In genomic region chr20:18431206-18431605, GRCh38 we compare ENCODE assay signal across 19 cellular contexts. TPM values are rescaled to one million over a fixed set of nuclear protein-coding genes. Genes with fewer than 3 reads are reported as not detected.
DNase-seq lines count a peak whose midpoint lies in the region; ATAC-seq and TF ChIP-seq lines count a peak whose summit lies in the region.
"Had no signal": no experiment of that assay in that cellular context is flagged by ENCODE, and none has a peak within 500 bp of the region (broad histone marks: within the 10 kb centered on the region; RNA-seq: fewer than 3 reads in every experiment).

No MANE protein-coding gene starts in this region.

- peak; percentile 43 for ATAC-seq in left lobe of liver
- ATAC-seq in HG02759 (IDR thresholded peaks at IDR 0.05; ENCODE audit: unreplicated experiment): no peak

- WGBS in thyroid gland, 2 donors: 47% methylated on average over 6 of the region's 6 CpGs

- DNase-seq in cardiac muscle cell (ENCODE audit: low read depth in 1 of 2, low spot score in 1 of 2) (peak in 1 of 2 donors; percentile 81), cardiac septum (ENCODE audit: low spot score) (no peak), epithelial cell of esophagus (ENCODE audit: low read depth) (no peak), left lobe of liver (ENCODE audit: low spot score) (no peak), thyroid gland (peak; percentile 70 to 81), coronary artery (ENCODE audit: low spot score) (no peak), NCI-H526 treated with DMSO at 0.1 percent for 48 hours (lab: John Stamatoyannopoulos, UW) (no peak)
- DNase-seq: BE2C; CD4-positive, CD25-positive, alpha-beta regulatory T cell; EL; GOT3; NCI-H1417; NCI-H187; NCI-H2107; NCI-H2227 treated with DMSO at 0.1 percent for 48 hours; NCI-H524; PC-9 had no signal

- H3K4me3 ChIP-seq in cardiac muscle cell (no peak overlapping the region), epithelial cell of esophagus (ENCODE audit: low read length) (no peak overlapping the region), thyroid gland (replicated peaks in 1 of 3) (no peak overlapping the region), coronary artery (no peak overlapping the region)
- H3K4me3 ChIP-seq: PC-9 had no signal

- no peaks in the 10 kb centered on the region for H3K36me3 ChIP-seq in cardiac muscle cell
- H3K36me3 ChIP-seq in thyroid gland: no peaks in the 10 kb centered on the region
- H3K36me3 ChIP-seq: BE2C had no signal

- H3K9me3 ChIP-seq in cardiac muscle cell (ENCODE audit: low read depth): no peaks in the 10 kb centered on the region
- no peaks in the 10 kb centered on the region for H3K9me3 ChIP-seq in thyroid gland
- H3K9me3 ChIP-seq: BE2C had no signal

- H3K27ac ChIP-seq in cardiac muscle cell (no peak overlapping the region), thyroid gland (peak overlapping the region; percentile 92 to 98 (median 93)), coronary artery (no peak overlapping the region)
- H3K27ac ChIP-seq: PC-9, RWPE1 had no signal

- H3K27me3 ChIP-seq in cardiac muscle cell (no peaks in the 10 kb centered on the region), thyroid gland (no peaks in the 10 kb centered on the region)
- H3K27me3 ChIP-seq: BE2C had no signal

- TF ChIP-seq CTCF in cardiac muscle cell (IDR thresholded peaks at IDR 0.05; ENCODE audit: low read depth, low read length) (peak; percentile 9), epithelial cell of esophagus (IDR thresholded peaks at IDR 0.05; ENCODE audit: insufficient read depth, low read depth, low read length, missing control alignments) (peak; percentile 2), thyroid gland (IDR thresholded peaks at IDR 0.05) (peak in 5 of 6 experiments; percentile 6 to 75 (median 30)), coronary artery (IDR thresholded peaks at IDR 0.05) (no peak)

- TF ChIP-seq POLR2A in thyroid gland (IDR thresholded peaks at IDR 0.05): peak in 1 of 2 donors; percentile 26

- intact Hi-C loops in cardiac septum (cut with DNase I) (no loop called here), thyroid gland (cut with DNase I) (no loop called here)

- H3K4me1 ChIP-seq in cardiac muscle cell (ENCODE audit: low read depth) (peaks cover 16% of the 10 kb centered on the region), thyroid gland (peaks cover 32 to 35% of the 10 kb centered on the region in 2 donors)
- H3K4me1 ChIP-seq: BE2C had no signal

RNA-seq across cellular contexts. Expression of gene DZANK1, which starts 35.6 kb away (rescaled TPM):
- total RNA-seq in cardiac muscle cell (2.1 and 2.5 TPM in 2 replicates), cardiac septum (0.38 TPM), left lobe of liver (0.55 TPM), thyroid gland (10 to 100 TPM in 1 of 4 donors, 1 to 10 TPM in 3; 6.7 to 10.6 (median 8.5) TPM)
- 2.4 and 2.7 TPM in 2 replicates for polyA plus RNA-seq in cardiac muscle cell

RNA-seq across cellular contexts. Expression of gene POLR3F, which starts 36.0 kb away (rescaled TPM):
- total RNA-seq in cardiac muscle cell: 9.7 and 12.6 TPM in 2 replicates
- polyA plus RNA-seq in cardiac muscle cell: 14.9 and 27.8 TPM in 2 replicates
- total RNA-seq in cardiac septum: 7.2 TPM
- 3.1 TPM for total RNA-seq in left lobe of liver
- 10 to 100 TPM; 10.2 to 18.1 (median 13.9) TPM for total RNA-seq in thyroid gland

Comparison
In these comparisons a context has a peak if more than half of its experiments do, and no peak if none do; other contexts are left out.
1. DNase-seq: peak in thyroid gland (2 of 2); none in cardiac septum (single experiment), epithelial cell of esophagus (single experiment), left lobe of liver (single experiment), coronary artery (single experiment) and NCI-H526 treated with DMSO at 0.1 percent for 48 hours (single experiment).
2. H3K27ac ChIP-seq: peak in thyroid gland (3 of 3); none in cardiac muscle cell (single experiment) and coronary artery (0 of 2).